ENCODE assay signal across 24 cellular contexts in the genomic region with DNA sequence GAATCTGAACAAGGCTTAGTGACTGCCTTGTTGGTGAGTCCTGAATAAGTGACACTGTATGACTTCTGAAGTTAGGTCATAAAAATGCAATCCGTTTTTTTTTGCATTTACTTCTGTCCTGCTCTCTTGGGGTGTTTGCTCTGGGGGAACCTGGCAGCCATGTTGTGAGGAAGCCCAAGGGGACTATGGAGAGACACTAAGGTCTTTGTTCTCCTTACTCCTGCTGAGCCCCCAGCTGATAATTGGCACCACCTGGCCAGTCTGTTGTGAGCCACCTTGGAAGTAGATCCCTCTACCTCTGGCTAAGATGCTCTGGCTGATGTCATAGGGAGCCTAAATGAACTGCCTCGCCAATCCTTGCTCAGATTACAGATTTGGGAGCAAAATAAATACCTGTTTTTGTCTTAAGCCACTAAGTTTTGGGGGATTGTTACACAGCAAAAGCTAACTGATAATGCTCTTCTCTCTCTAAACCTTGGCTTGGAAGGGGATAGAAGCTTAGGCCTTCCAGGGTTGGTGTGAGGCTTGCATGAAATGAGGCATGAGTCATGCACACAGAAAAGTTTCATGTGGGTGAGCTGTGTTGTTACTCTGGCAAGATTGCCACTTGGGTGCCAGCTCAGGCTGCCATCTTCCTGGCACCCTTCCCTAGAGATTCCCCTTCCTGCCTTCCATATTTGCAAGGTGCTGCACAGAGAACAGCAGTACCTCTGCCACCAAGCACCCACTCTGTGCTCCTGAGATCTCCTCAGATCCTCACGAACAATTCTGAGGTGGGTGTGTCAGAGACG. TPM values are rescaled to one million over a fixed set of nuclear protein-coding genes. Genes with fewer than 3 reads are reported as not detected.
"Had no signal": no experiment of that assay in that cellular context is flagged by ENCODE, and none has a peak within 500 bp of the region (broad histone marks: within the 10 kb centered on the region; RNA-seq: fewer than 3 reads in every experiment).

No MANE protein-coding gene starts in this region.

- H3K27ac ChIP-seq: colonic mucosa, left lung, stomach, testis had no signal

- H3K36me3 Mint-ChIP-seq: activated CD8-positive, alpha-beta memory T cell treated with anti-CD3 and anti-CD28 coated beads, Interleukin-2, amount 10 ng/mL, durations not matched to agents 7 days and 5 days; activated naive CD8-positive, alpha-beta T cell treated with anti-CD3 and anti-CD28 coated beads, Interleukin-2, amount 10 ng/mL, durations not matched to agents 7 days and 5 days; type B pancreatic cell; WTC11 had no signal

- H3K4me3 Mint-ChIP-seq: activated CD4-positive, alpha-beta memory T cell treated with anti-CD3 and anti-CD28 coated beads, Interleukin-2, amount 10 ng/mL, durations not matched to agents 7 days and 5 days; activated CD8-positive, alpha-beta memory T cell treated with anti-CD3 and anti-CD28 coated beads, Interleukin-2, amount 10 ng/mL, durations not matched to agents 7 days and 5 days; activated naive CD8-positive, alpha-beta T cell treated with anti-CD3 and anti-CD28 coated beads, Interleukin-2, amount 10 ng/mL, durations not matched to agents 7 days and 5 days; brain; central memory CD8-positive, alpha-beta T cell; nephron progenitor cell; T-helper 2 cell treated with Interferon-gamma antibody and Interleukin-4, amounts not matched to agents 5 μg/mL and 100 μg/mL, for 36 hours; type B pancreatic cell; WTC11 had no signal

- H3K27me3 Mint-ChIP-seq: activated CD4-positive, alpha-beta memory T cell treated with anti-CD3 and anti-CD28 coated beads, Interleukin-2, amount 10 ng/mL, durations not matched to agents 7 days and 5 days; activated CD8-positive, alpha-beta memory T cell treated with anti-CD3 and anti-CD28 coated beads, Interleukin-2, amount 10 ng/mL, durations not matched to agents 7 days and 5 days; activated naive CD8-positive, alpha-beta T cell treated with anti-CD3 and anti-CD28 coated beads, Interleukin-2, amount 10 ng/mL, durations not matched to agents 7 days and 5 days; brain; central memory CD8-positive, alpha-beta T cell had no signal

- ATAC-seq: activated CD8-positive, alpha-beta memory T cell treated with anti-CD3 and anti-CD28 coated beads, Interleukin-2, amount 10 ng/mL, durations not matched to agents 7 days and 5 days; left lung; right cardiac atrium; WTC11 had no signal

- H3K27me3 ChIP-seq: colonic mucosa, left lung, testis had no signal

- H3K27ac Mint-ChIP-seq: activated naive CD8-positive, alpha-beta T cell treated with anti-CD3 and anti-CD28 coated beads, Interleukin-2, amount 10 ng/mL, durations not matched to agents 7 days and 5 days; brain; nephron progenitor cell; T-helper 2 cell treated with Interferon-gamma antibody and Interleukin-4, amounts not matched to agents 5 μg/mL and 100 μg/mL, for 36 hours; type B pancreatic cell; WTC11 had no signal

- H3K4me3 ChIP-seq: colonic mucosa, left lung, stomach, testis had no signal

- H3K9me3 Mint-ChIP-seq: central memory CD8-positive, alpha-beta T cell had no signal

- H3K4me1 ChIP-seq: colonic mucosa, left lung, stomach, testis had no signal

- H3K9me3 ChIP-seq: colonic mucosa, testis had no signal

- DNase-seq: activated CD4-positive, alpha-beta memory T cell treated with anti-CD3 and anti-CD28 coated beads, Interleukin-2, amount 10 ng/mL, durations not matched to agents 7 days and 5 days; activated CD4-positive, alpha-beta T cell treated with anti-CD3 and anti-CD28 coated beads for 48 hours; activated CD8-positive, alpha-beta memory T cell treated with anti-CD3 and anti-CD28 coated beads, Interleukin-2, amount 10 ng/mL, durations not matched to agents 7 days and 5 days; activated naive CD4-positive, alpha-beta T cell; activated naive CD8-positive, alpha-beta T cell treated with anti-CD3 and anti-CD28 coated beads, Interleukin-2, amount 10 ng/mL, durations not matched to agents 7 days and 5 days; colonic mucosa; erythroblast; foreskin melanocyte; left lung; midbrain; nephron progenitor cell; right cardiac atrium; stimulated activated CD4-positive, alpha-beta T cell treated with anti-CD3 and anti-CD28 coated beads, Interleukin-2, amount 100 ng/mL, for 24 hours; stomach; testis had no signal

- H3K36me3 ChIP-seq: colonic mucosa, left lung, stomach had no signal

- H3K4me1 Mint-ChIP-seq: nephron progenitor cell, WTC11 had no signal

RNA-seq across cellular contexts. Expression of gene TUBB4A, which starts 10.1 kb away (rescaled TPM):
- total RNA-seq: lung microvascular endothelial cell, myocyte, skeletal muscle tissue had no signal

RNA-seq across cellular contexts. Expression of gene DENND1C, which starts 10.4 kb away (rescaled TPM):
- total RNA-seq: lung microvascular endothelial cell, myocyte, skeletal muscle tissue had no signal

RNA-seq across cellular contexts. Expression of gene CRB3, which starts 27.9 kb away (rescaled TPM):
- total RNA-seq: lung microvascular endothelial cell, myocyte, right cardiac atrium, skeletal muscle tissue had no signal

RNA-seq across cellular contexts. Expression of gene TNFSF9, which starts 38.8 kb away (rescaled TPM):
- total RNA-seq: progenitor cell of endocrine pancreas, stomach had no signal
